ENCODE assay signal across 34 cellular contexts in the genomic region with DNA sequence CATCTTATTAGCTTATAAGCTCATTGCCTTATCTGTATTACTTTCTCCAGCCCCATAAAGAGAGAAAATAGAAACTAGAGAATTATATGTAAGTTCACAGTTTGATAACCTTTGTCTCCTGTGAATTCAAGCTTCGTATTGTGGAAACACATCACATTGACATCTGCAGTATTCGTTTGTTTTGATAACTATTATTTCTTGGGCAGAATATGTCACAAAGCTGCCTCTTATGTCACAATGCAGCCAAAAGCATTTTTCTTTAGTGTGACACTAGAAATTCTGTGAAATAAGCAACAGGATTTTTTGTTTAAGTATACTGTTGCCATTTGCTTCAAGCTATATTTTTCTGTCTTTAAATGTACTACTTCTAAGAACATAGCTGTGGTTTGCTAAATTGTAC.
"Had no signal": no experiment of that assay in that cellular context is flagged by ENCODE, and none has a peak within 500 bp of the region (broad histone marks: within the 10 kb centered on the region; RNA-seq: fewer than 3 reads in every experiment).

No MANE protein-coding gene starts in this region.

- H3K36me3 Mint-ChIP-seq: activated naive CD8-positive, alpha-beta T cell treated with anti-CD3 and anti-CD28 coated beads for 36 hours had no signal

- H3K36me3 ChIP-seq: ascending aorta, cardiac muscle cell, WERI-Rb-1 had no signal

- H3K9me3 ChIP-seq: ascending aorta had no signal

- H3K27ac Mint-ChIP-seq: activated CD8-positive, alpha-beta T cell treated with anti-CD3 and anti-CD28 coated beads for 36 hours; activated naive CD8-positive, alpha-beta T cell treated with anti-CD3 and anti-CD28 coated beads for 36 hours; activated T-cell treated with anti-CD3 and anti-CD28 coated beads, Interleukin-2, amount 50 U/mL, for 72 hours; activated T-helper 17 cell treated with anti-CD3 and anti-CD28 coated beads, Interleukin-2, amount 50 U/mL, for 72 hours had no signal

- ATAC-seq: activated CD8-positive, alpha-beta T cell treated with anti-CD3 and anti-CD28 coated beads for 36 hours; activated T-cell treated with anti-CD3 and anti-CD28 coated beads, Interleukin-2, amount 50 U/mL, for 72 hours; activated T-helper 17 cell treated with anti-CD3 and anti-CD28 coated beads, Interleukin-2, amount 50 U/mL, for 72 hours; K562 had no signal

- H3K27ac ChIP-seq: ascending aorta, cardiac muscle cell, PC-9, RWPE1, SK-N-MC, WERI-Rb-1 had no signal

- H3K4me3 ChIP-seq: ascending aorta, cardiac muscle cell, K562, PC-9, SK-N-MC had no signal

- H3K27me3 ChIP-seq: ascending aorta, cardiac muscle cell had no signal

- H3K4me3 Mint-ChIP-seq: activated CD8-positive, alpha-beta T cell treated with anti-CD3 and anti-CD28 coated beads for 36 hours; activated naive CD8-positive, alpha-beta T cell treated with anti-CD3 and anti-CD28 coated beads for 36 hours; activated T-cell treated with anti-CD3 and anti-CD28 coated beads, Interleukin-2, amount 50 U/mL, for 72 hours; activated T-helper 17 cell treated with anti-CD3 and anti-CD28 coated beads, Interleukin-2, amount 50 U/mL, for 72 hours; central memory CD8-positive, alpha-beta T cell had no signal

- DNase-seq: activated CD4-positive, alpha-beta T cell treated with anti-CD3 and anti-CD28 coated beads for 1 hour; activated CD4-positive, alpha-beta T cell treated with anti-CD3 and anti-CD28 coated beads for 48 hours; activated CD4-positive, alpha-beta T cell treated with anti-CD3 and anti-CD28 coated beads, Interleukin-2, amount 50 U/mL, for 4 hours; activated CD4-positive, CD25-positive, alpha-beta regulatory T cell; activated CD8-positive, alpha-beta T cell treated with anti-CD3 and anti-CD28 coated beads for 36 hours; activated effector memory CD4-positive, alpha-beta T cell treated with anti-CD3 and anti-CD28 coated beads, Interleukin-2, amount 50 U/mL, for 16 hours; activated naive CD4-positive, alpha-beta T cell; activated naive CD4-positive, alpha-beta T cell treated with anti-CD3 and anti-CD28 coated beads, Interleukin-2, amount 50 U/mL, for 16 hours; activated naive CD8-positive, alpha-beta T cell treated with anti-CD3 and anti-CD28 coated beads for 36 hours; activated T-cell treated with anti-CD3 and anti-CD28 coated beads, Interleukin-2, amount 50 U/mL, for 1 hour; activated T-cell treated with anti-CD3 and anti-CD28 coated beads, Interleukin-2, amount 50 U/mL, for 72 hours; amygdala; IMR-90; NCI-H1092 treated with DMSO at 0.1 percent for 48 hours; NCI-H1417; NCI-H1694; NCI-H1930; NCI-H2081 treated with DMSO at 0.1 percent for 48 hours; NCI-H345; NCI-H524 treated with DMSO at 0.1 percent for 48 hours; NK-92 treated with Interleukin-12 subunit alpha and Interleukin-12 subunit beta, amount 100 ng/mL, for 24 hours; PC-9; Right ventricle myocardium superior; T-helper 1 cell; T-helper 2 cell; T-helper 9 cell; WERI-Rb-1 had no signal

- H3K9me3 Mint-ChIP-seq: activated CD8-positive, alpha-beta T cell treated with anti-CD3 and anti-CD28 coated beads for 36 hours; activated naive CD8-positive, alpha-beta T cell treated with anti-CD3 and anti-CD28 coated beads for 36 hours; activated T-cell treated with anti-CD3 and anti-CD28 coated beads, Interleukin-2, amount 50 U/mL, for 72 hours; activated T-helper 17 cell treated with anti-CD3 and anti-CD28 coated beads, Interleukin-2, amount 50 U/mL, for 72 hours; central memory CD8-positive, alpha-beta T cell had no signal

- H3K4me1 ChIP-seq: ascending aorta had no signal

- H3K4me1 Mint-ChIP-seq: activated naive CD8-positive, alpha-beta T cell treated with anti-CD3 and anti-CD28 coated beads for 36 hours; activated T-helper 17 cell treated with anti-CD3 and anti-CD28 coated beads, Interleukin-2, amount 50 U/mL, for 72 hours; central memory CD8-positive, alpha-beta T cell had no signal

- H3K4me2 ChIP-seq: PC-9 had no signal
